Comparison of ENCODE assay signal across 8 cellular contexts in the genomic region with DNA sequence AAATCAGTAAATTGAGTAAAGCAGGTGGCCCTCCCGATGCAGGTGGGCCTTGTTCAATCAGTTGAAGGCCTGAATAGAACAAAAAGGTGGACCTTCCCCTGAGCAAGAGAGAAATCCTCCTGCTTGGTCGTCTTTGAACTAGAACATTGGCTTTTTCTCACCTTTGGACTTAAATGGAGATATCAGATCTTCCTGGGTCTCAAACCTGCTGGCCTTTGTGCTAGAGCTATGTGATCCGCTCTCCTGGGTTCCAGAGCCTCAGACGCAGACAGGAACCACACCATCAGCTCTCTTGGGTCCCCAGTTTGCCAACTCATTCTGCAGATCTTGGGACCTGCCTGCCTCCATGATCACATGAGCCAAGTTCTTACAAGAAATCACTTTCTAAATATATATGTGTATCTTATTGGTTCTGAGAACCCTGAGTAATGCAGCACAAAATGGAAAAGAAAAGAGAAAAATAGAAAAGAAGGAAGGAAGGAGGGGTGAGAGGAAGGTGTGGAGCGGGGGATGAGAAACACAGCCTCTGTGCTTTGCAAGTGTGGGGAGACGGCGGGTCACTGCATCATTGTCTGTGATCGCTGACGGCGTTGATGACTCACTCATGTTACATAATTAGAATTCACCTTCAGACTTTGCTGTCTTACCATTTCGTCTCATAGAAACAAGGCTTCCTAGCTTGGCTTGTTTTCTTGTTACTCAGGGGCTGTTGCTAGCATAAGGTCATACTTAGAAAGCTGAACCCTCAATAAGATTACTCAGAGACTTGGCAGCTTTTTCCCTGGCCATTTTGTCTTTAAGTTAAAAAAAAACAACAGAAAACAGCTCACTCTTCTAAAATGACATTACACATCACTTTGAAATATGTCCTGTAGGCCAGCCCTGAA.
A peak's percentile ranks its signal among the peaks of the same experiment; 100 is the strongest.
DNase-seq lines count a peak whose midpoint lies in the region; ATAC-seq and TF ChIP-seq lines count a peak whose summit lies in the region.

No MANE protein-coding gene starts in this region.

- TF ChIP-seq CTCF in astrocyte of the cerebellum (IDR thresholded peaks at IDR 0.05; ENCODE audit: low read depth, low read length, missing control alignments): no peak

- intact Hi-C loops in left colon (cut with DNase I, micrococcal nuclease): no loop called here

- in situ Hi-C loops in astrocyte of the cerebellum (cut with HindIII; ENCODE audit: low sequenced_read_pairs): no loop called here

- DNase-seq in SW480 (ENCODE audit: low spot score): peak; percentile 68
- peak; percentile 92 for DNase-seq in astrocyte of the cerebellum (ENCODE audit: low read depth)
- DNase-seq in left colon: peak; percentile 74 to 83
- DNase-seq in stimulated activated CD4-positive, alpha-beta T cell treated with anti-CD3 and anti-CD28 coated beads, Interleukin-1b, Interleukin-23, amount 100 ng/mL, for 24 hours (ENCODE audit: low read depth in 4 of 4, low spot score in 1 of 4): peak; percentile 35 to 58 (median 48)
- DNase-seq in NCI-H1436 treated with DMSO at 0.1 percent for 48 hours (lab: John Stamatoyannopoulos, UW): no peak

- H3K4me3 ChIP-seq in astrocyte of the cerebellum (ENCODE audit: low read depth, low read length): no peak overlapping the region

- ATAC-seq in GM18498 (IDR thresholded peaks at IDR 0.05; ENCODE audit: unreplicated experiment): peak; percentile 81
- peak; percentile 66 for ATAC-seq in HG03066 (IDR thresholded peaks at IDR 0.05; ENCODE audit: low read depth, unreplicated experiment)
- peak; percentile 89 for ATAC-seq in left colon
- no peak for ATAC-seq in GM19467 (IDR thresholded peaks at IDR 0.05; ENCODE audit: unreplicated experiment)
